ENCODE assay signal across 1 cellular context in the genomic region with DNA sequence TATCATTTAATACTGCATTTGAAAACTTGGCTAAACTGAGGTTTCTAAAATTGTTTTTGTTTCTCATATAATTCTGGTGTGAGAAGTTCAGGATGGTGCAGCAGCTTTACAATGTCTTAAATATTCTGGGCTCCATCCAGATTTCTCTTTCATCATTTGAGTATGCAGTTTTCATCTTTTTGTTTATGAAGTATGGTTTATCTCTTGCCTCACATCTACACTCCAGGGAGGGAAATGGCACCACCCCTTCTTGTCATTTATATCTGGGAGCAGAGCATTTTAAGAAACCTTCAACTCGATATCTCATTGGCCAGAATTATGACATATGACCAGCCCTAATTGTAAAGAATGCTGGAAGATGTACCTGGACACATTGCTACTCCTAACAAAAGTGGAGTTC.
TF ChIP-seq lines count a peak whose summit lies in the region.

No MANE protein-coding gene starts in this region.

TF ChIP-seq in K562, 482 proteins besides CTCF, POLR2A, EP300 and RAD21:
- TF ChIP-seq NONO (IDR thresholded peaks at IDR 0.05; ENCODE audit: low read depth in 2 of 2, low read length in 1 of 2) (no peak), L3MBTL2 (IDR thresholded peaks at IDR 0.05) (peak; percentile 34; the same call in 1 of the 2 replicates), CREB5 (CRISPR knock-in tag; IDR thresholded peaks at IDR 0.05) (no peak)
- TF ChIP-seq, protein P1, sequence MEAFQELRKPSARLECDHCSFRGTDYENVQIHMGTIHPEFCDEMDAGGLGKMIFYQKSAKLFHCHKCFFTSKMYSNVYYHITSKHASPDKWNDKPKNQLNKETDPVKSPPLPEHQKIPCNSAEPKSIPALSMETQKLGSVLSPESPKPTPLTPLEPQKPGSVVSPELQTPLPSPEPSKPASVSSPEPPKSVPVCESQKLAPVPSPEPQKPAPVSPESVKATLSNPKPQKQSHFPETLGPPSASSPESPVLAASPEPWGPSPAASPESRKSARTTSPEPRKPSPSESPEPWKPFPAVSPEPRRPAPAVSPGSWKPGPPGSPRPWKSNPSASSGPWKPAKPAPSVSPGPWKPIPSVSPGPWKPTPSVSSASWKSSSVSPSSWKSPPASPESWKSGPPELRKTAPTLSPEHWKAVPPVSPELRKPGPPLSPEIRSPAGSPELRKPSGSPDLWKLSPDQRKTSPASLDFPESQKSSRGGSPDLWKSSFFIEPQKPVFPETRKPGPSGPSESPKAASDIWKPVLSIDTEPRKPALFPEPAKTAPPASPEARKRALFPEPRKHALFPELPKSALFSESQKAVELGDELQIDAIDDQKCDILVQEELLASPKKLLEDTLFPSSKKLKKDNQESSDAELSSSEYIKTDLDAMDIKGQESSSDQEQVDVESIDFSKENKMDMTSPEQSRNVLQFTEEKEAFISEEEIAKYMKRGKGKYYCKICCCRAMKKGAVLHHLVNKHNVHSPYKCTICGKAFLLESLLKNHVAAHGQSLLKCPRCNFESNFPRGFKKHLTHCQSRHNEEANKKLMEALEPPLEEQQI (IDR thresholded peaks at IDR 0.05) = no peak
